ENCODE assay signal across 8 cellular contexts in genomic region chr15:55197362-55197705, GRCh38. TPM values are rescaled to one million over a fixed set of nuclear protein-coding genes. Genes with fewer than 3 reads are reported as not detected.
A peak's percentile ranks its signal among the peaks of the same experiment; 100 is the strongest.
DNase-seq lines count a peak whose midpoint lies in the region; ATAC-seq, FAIRE-seq and TF ChIP-seq lines count a peak whose summit lies in the region.

No MANE protein-coding gene starts in this region.

- ATAC-seq in GM18517 (IDR thresholded peaks at IDR 0.05; ENCODE audit: unreplicated experiment) (peak; percentile 2), HG02678 (IDR thresholded peaks at IDR 0.05; ENCODE audit: unreplicated experiment) (peak; percentile 11), left lung (peak; percentile 1)
- no peak for ATAC-seq in activated CD8-positive, alpha-beta memory T cell treated with anti-CD3 and anti-CD28 coated beads, Interleukin-2, amount 10 ng/mL, durations not matched to agents 7 days and 5 days

- peaks cover 17 to 44% of the 10 kb centered on the region in 2 donors for H3K4me1 ChIP-seq in left lung

- intact Hi-C loops in left lung (cut with DNase I) = no loop called here

- H3K27ac ChIP-seq in SU-DHL-6 (ENCODE audit: low read depth, low read length) (peak overlapping the region; percentile 96), left lung (peak overlapping the region; percentile 76 to 97)

- H3K9me3 ChIP-seq in SU-DHL-6 (ENCODE audit: insufficient read depth, low read length) = peaks cover 9% of the 10 kb centered on the region; the same call in 1 of the 2 replicates
- no peaks in the 10 kb centered on the region for H3K9me3 ChIP-seq in left lung

- H3K4me3 Mint-ChIP-seq in activated CD8-positive, alpha-beta memory T cell treated with anti-CD3 and anti-CD28 coated beads, Interleukin-2, amount 10 ng/mL, durations not matched to agents 7 days and 5 days = no peak overlapping the region

- CTCF ChIA-PET in activated CD8-positive, alpha-beta memory T cell treated with anti-CD3 and anti-CD28 coated beads, Interleukin-2, amount 10 ng/mL, durations not matched to agents 7 days and 5 days (lab: Charles Lee) = interaction anchor here (0.7 to 3.2 kb wide), 8 partner anchors 17 to 238 kb away, joined by 3 to 14 read pairs (median 6); no protein-coding TSS in a partner anchor

- peaks cover 36% of the 10 kb centered on the region for H3K36me3 Mint-ChIP-seq in activated CD8-positive, alpha-beta memory T cell treated with anti-CD3 and anti-CD28 coated beads, Interleukin-2, amount 10 ng/mL, durations not matched to agents 7 days and 5 days

- no peak overlapping the region for H3K27ac Mint-ChIP-seq in activated CD8-positive, alpha-beta memory T cell treated with anti-CD3 and anti-CD28 coated beads, Interleukin-2, amount 10 ng/mL, durations not matched to agents 7 days and 5 days

- H3K79me2 ChIP-seq in SU-DHL-6 (ENCODE audit: insufficient read depth, low read length) = peaks cover 44% of the 10 kb centered on the region

- no peaks in the 10 kb centered on the region for H3K27me3 Mint-ChIP-seq in activated CD8-positive, alpha-beta memory T cell treated with anti-CD3 and anti-CD28 coated beads, Interleukin-2, amount 10 ng/mL, durations not matched to agents 7 days and 5 days

- peaks cover 3% of the 10 kb centered on the region for H3K9me3 Mint-ChIP-seq in activated CD8-positive, alpha-beta memory T cell treated with anti-CD3 and anti-CD28 coated beads, Interleukin-2, amount 10 ng/mL, durations not matched to agents 7 days and 5 days (ENCODE audit: low read depth)

- H3K27me3 ChIP-seq in SU-DHL-6 (ENCODE audit: low read length) (no peaks in the 10 kb centered on the region), left lung (no peaks in the 10 kb centered on the region)

- H3K4me2 ChIP-seq in SU-DHL-6 (ENCODE audit: low read depth, low read length, poor library complexity, severe bottlenecking) = peak overlapping the region; percentile 97

- TF ChIP-seq CTCF in SU-DHL-6 (IDR thresholded peaks at IDR 0.05; ENCODE audit: insufficient read depth, low read length, poor library complexity, severe bottlenecking) (no peak), left lung (IDR thresholded peaks at IDR 0.05) (no peak)

- H3K36me3 ChIP-seq in SU-DHL-6 (ENCODE audit: low read length) (peaks cover 14% of the 10 kb centered on the region), left lung (peaks cover 0 to 3% of the 10 kb centered on the region in 2 donors)

- H3K4me1 Mint-ChIP-seq in activated CD8-positive, alpha-beta memory T cell treated with anti-CD3 and anti-CD28 coated beads, Interleukin-2, amount 10 ng/mL, durations not matched to agents 7 days and 5 days = peaks cover 16% of the 10 kb centered on the region

- H4K20me1 ChIP-seq in SU-DHL-6 (ENCODE audit: low read depth, low read length) = peaks cover 26% of the 10 kb centered on the region; the same call in 1 of the 2 replicates

- FAIRE-seq in frontal cortex (lab: Jason Lieb, UNC) = no peak

- DNase-seq in left lung (no peak), dedifferentiated amniotic fluid mesenchymal stem cell (ENCODE audit: extremely low spot score) (no peak), frontal cortex (ENCODE audit: low spot score in 2 of 2) (no peak)
- no peak for DNase-seq in stimulated activated naive CD4-positive, alpha-beta T cell treated with Interleukin-2 at 50 U/mL for 16 hours (lab: John Stamatoyannopoulos, UW)
- DNase-seq in activated CD8-positive, alpha-beta memory T cell treated with anti-CD3 and anti-CD28 coated beads, Interleukin-2, amount 10 ng/mL, durations not matched to agents 7 days and 5 days = no peak

- H3F3A ChIP-seq in SU-DHL-6 (ENCODE audit: insufficient read depth) = peaks cover 10% of the 10 kb centered on the region

- H3K9ac ChIP-seq in SU-DHL-6 (ENCODE audit: low read length) = peak overlapping the region; percentile 79

- H3K9me2 ChIP-seq in SU-DHL-6 (replicated peaks; ENCODE audit: insufficient read depth, low read length) = no peaks in the 10 kb centered on the region

- peak overlapping the region; percentile 94 for H2AFZ ChIP-seq in SU-DHL-6 (ENCODE audit: low read depth, low read length, severe bottlenecking)

- H3K4me3 ChIP-seq in SU-DHL-6 (ENCODE audit: insufficient read depth, low read length, poor library complexity, severe bottlenecking) (peak overlapping the region; percentile 66), left lung (peak overlapping the region; percentile 86 to 92)

RNA-seq across cellular contexts. Expression of gene RSL24D1, which starts 0.6 kb away (rescaled TPM):
- total RNA-seq in left lung (10 to 100 TPM; 43.5 to 55.1 TPM), frontal cortex (178 TPM)
- 10 to 100 TPM; 79.1 to 94.2 TPM for total RNA-seq in activated CD8-positive, alpha-beta memory T cell treated with anti-CD3 and anti-CD28 coated beads, Interleukin-2, amount 10 ng/mL, durations not matched to agents 7 days and 5 days
